8 cellular contexts compared by ENCODE assay signal in genomic region chr3:14371573-14372474, GRCh38. TPM values are rescaled to one million over a fixed set of nuclear protein-coding genes. Genes with fewer than 3 reads are reported as not detected.
A peak's percentile ranks its signal among the peaks of the same experiment; 100 is the strongest.
DNase-seq lines count a peak whose midpoint lies in the region; ATAC-seq and TF ChIP-seq lines count a peak whose summit lies in the region.

No MANE protein-coding gene starts in this region.

- no peaks in the 10 kb centered on the region for H3K36me3 ChIP-seq in neutrophil
- no peaks in the 10 kb centered on the region for H3K36me3 ChIP-seq in vagina

- peak; percentile 84 for DNase-seq in EH (ENCODE audit: low read depth)
- DNase-seq in OCI-M1 (lab: John Stamatoyannopoulos, UW): peak; percentile 88
- peak; percentile 26 for DNase-seq in epithelial cell of proximal tubule (ENCODE audit: low read depth)
- no peak for DNase-seq in T-helper 9 cell
- DNase-seq in hippocampal formation (lab: John Stamatoyannopoulos, UW): no peak
- no peak for DNase-seq in vagina (ENCODE audit: extremely low spot score in 2 of 2)

- peak; percentile 18 for TF ChIP-seq CTCF in epithelial cell of proximal tubule (conservative IDR thresholded peaks at IDR 0.05; ENCODE audit: low read depth, low read length)
- no peak for TF ChIP-seq CTCF in neutrophil (IDR thresholded peaks at IDR 0.05)
- TF ChIP-seq CTCF in vagina (IDR thresholded peaks at IDR 0.05): no peak

- H3K27ac ChIP-seq in neutrophil: peak overlapping the region; percentile 83
- H3K27ac ChIP-seq in vagina: no peak overlapping the region

- H3K9me3 ChIP-seq in neutrophil (no peaks in the 10 kb centered on the region), vagina (no peaks in the 10 kb centered on the region)

- no peak overlapping the region for H3K4me3 ChIP-seq in epithelial cell of proximal tubule (ENCODE audit: low read depth, low read length)
- H3K4me3 ChIP-seq in neutrophil (ENCODE audit: low read depth in 1 of 2, low read length in 1 of 2): peak overlapping the region; percentile 18 to 35
- no peak overlapping the region for H3K4me3 ChIP-seq in vagina

- no peaks in the 10 kb centered on the region for H3K27me3 ChIP-seq in neutrophil
- H3K27me3 ChIP-seq in vagina: no peaks in the 10 kb centered on the region

- H3K4me1 ChIP-seq in neutrophil (ENCODE audit: control insufficient read depth in 1 of 2, insufficient read depth in 1 of 2, low read depth in 1 of 2, low read length in 1 of 2) (peaks cover 64 to 76% of the 10 kb centered on the region in 2 experiments), vagina (peaks cover 52% of the 10 kb centered on the region)

- no peak for TF ChIP-seq POLR2A in vagina (IDR thresholded peaks at IDR 0.05)

- intact Hi-C loops in vagina (cut with DNase I): no loop called here

- peak; percentile 47 for ATAC-seq in HG03442 (IDR thresholded peaks at IDR 0.05; ENCODE audit: unreplicated experiment)

RNA-seq across cellular contexts. Expression of gene SLC6A6, which starts 30.6 kb away (rescaled TPM):
- total RNA-seq in epithelial cell of proximal tubule (24.2 and 27.9 TPM in 2 replicates), vagina (30.7 TPM)

Comparison
In these comparisons a context has a peak if more than half of its experiments do, and no peak if none do; other contexts are left out.
1. DNase-seq: peak in EH (single experiment), OCI-M1 (single experiment) and epithelial cell of proximal tubule (single experiment); none in T-helper 9 cell (single experiment), hippocampal formation (0 of 2) and vagina (0 of 2).
2. H3K4me3 ChIP-seq: peak in neutrophil (2 of 2); none in epithelial cell of proximal tubule (single experiment) and vagina (0 of 2).